Comparison of ENCODE assay signal across 33 cellular contexts in genomic region chr2:220695397-220696279, GRCh38.
"Had no signal": no experiment of that assay in that cellular context is flagged by ENCODE, and none has a peak within 500 bp of the region (broad histone marks: within the 10 kb centered on the region; RNA-seq: fewer than 3 reads in every experiment).

No MANE protein-coding gene starts in this region.

- H3K27ac ChIP-seq: brain microvascular endothelial cell, cardiac muscle cell, colonic mucosa, esophagus muscularis mucosa, foreskin keratinocyte, gastrocnemius medialis, WERI-Rb-1 had no signal

- H3K27ac Mint-ChIP-seq: activated B cell treated with CpG ODN at 0.5 μM for 24 hours; activated CD4-positive, alpha-beta memory T cell treated with anti-CD3 and anti-CD28 coated beads for 36 hours; activated naive CD8-positive, alpha-beta T cell; activated T-helper 17 cell treated with anti-CD3 and anti-CD28 coated beads, Interleukin-2, amount 50 U/mL, for 72 hours; T-helper 17 cell; T-helper 2 cell treated with Interferon-gamma antibody and Interleukin-4, amounts not matched to agents 5 μg/mL and 100 μg/mL, for 36 hours had no signal

- H3K27me3 ChIP-seq: brain microvascular endothelial cell, cardiac muscle cell, colonic mucosa, esophagus muscularis mucosa, foreskin keratinocyte, gastrocnemius medialis, heart left ventricle had no signal

- FAIRE-seq: astrocyte, endometrium, endothelial cell of umbilical vein had no signal

- H3K4me3 Mint-ChIP-seq: activated B cell treated with CpG ODN at 0.5 μM for 24 hours; activated CD4-positive, alpha-beta memory T cell treated with anti-CD3 and anti-CD28 coated beads for 36 hours; activated naive CD8-positive, alpha-beta T cell; activated T-cell treated with anti-CD3 and anti-CD28 coated beads, Interleukin-2, amount 50 U/mL, for 4 hours; activated T-helper 17 cell treated with anti-CD3 and anti-CD28 coated beads, Interleukin-2, amount 50 U/mL, for 72 hours; T-helper 17 cell; T-helper 2 cell treated with Interferon-gamma antibody and Interleukin-4, amounts not matched to agents 5 μg/mL and 100 μg/mL, for 36 hours had no signal

- H3K9me3 Mint-ChIP-seq: activated T-helper 17 cell treated with anti-CD3 and anti-CD28 coated beads, Interleukin-2, amount 50 U/mL, for 72 hours; T-helper 2 cell treated with Interferon-gamma antibody and Interleukin-4, amounts not matched to agents 5 μg/mL and 100 μg/mL, for 36 hours had no signal

- H3K36me3 Mint-ChIP-seq: activated CD4-positive, alpha-beta memory T cell treated with anti-CD3 and anti-CD28 coated beads for 36 hours; activated naive CD8-positive, alpha-beta T cell had no signal

- H3K4me1 ChIP-seq: colonic mucosa, esophagus muscularis mucosa, foreskin keratinocyte, gastrocnemius medialis had no signal

- DNase-seq: activated B cell treated with CpG ODN at 0.5 μM for 24 hours; activated CD4-positive, alpha-beta memory T cell treated with anti-CD3 and anti-CD28 coated beads for 36 hours; activated CD4-positive, alpha-beta T cell treated with anti-CD3 and anti-CD28 coated beads for 48 hours; activated CD4-positive, alpha-beta T cell treated with anti-CD3 and anti-CD28 coated beads, Interleukin-2, amount 50 U/mL, for 1 hour; activated effector memory CD4-positive, alpha-beta T cell treated with Interleukin-2 at 50 U/mL for 16 hours; activated gamma-delta T cell treated with Interleukin-2 at 50 U/mL for 16 hours; activated naive CD4-positive, alpha-beta T cell treated with anti-CD3 and anti-CD28 coated beads, Interleukin-2, amount 50 U/mL, for 16 hours; activated naive CD4-positive, alpha-beta T cell treated with Interleukin-2 at 50 U/mL for 16 hours; activated T-cell treated with anti-CD3 and anti-CD28 coated beads, Interleukin-2, amount 50 U/mL, for 4 hours; amniotic stem cell; anterior cingulate cortex; brain microvascular endothelial cell; central memory CD4-positive, alpha-beta T cell; cerebellar nuclear complex; colonic mucosa; effector CD8-positive, alpha-beta T cell; gastrocnemius medialis; glutamatergic neuron; heart left ventricle; T-helper 1 cell; T-helper 17 cell; T1000; WERI-Rb-1 had no signal

- H3K4me3 ChIP-seq: cardiac muscle cell, colonic mucosa, esophagus muscularis mucosa, gastrocnemius medialis, heart left ventricle had no signal

- ATAC-seq: activated CD4-positive, CD25-positive, alpha-beta regulatory T cell treated with anti-CD3 and anti-CD28 coated beads, Interleukin-2, amount 50 U/mL, for 24 hours; activated T-cell treated with anti-CD3 and anti-CD28 coated beads, Interleukin-2, amount 50 U/mL, for 4 hours; activated T-helper 17 cell treated with anti-CD3 and anti-CD28 coated beads, Interleukin-2, amount 50 U/mL, for 72 hours; foreskin keratinocyte; gastrocnemius medialis; T-helper 17 cell had no signal

- H3K36me3 ChIP-seq: brain microvascular endothelial cell, cardiac muscle cell, colonic mucosa, esophagus muscularis mucosa, gastrocnemius medialis, heart left ventricle, WERI-Rb-1 had no signal

- H3K4me1 Mint-ChIP-seq: activated B cell treated with CpG ODN at 0.5 μM for 24 hours; activated T-helper 17 cell treated with anti-CD3 and anti-CD28 coated beads, Interleukin-2, amount 50 U/mL, for 72 hours; T-helper 17 cell had no signal

- H3K9me3 ChIP-seq: colonic mucosa, gastrocnemius medialis had no signal
